In genomic region chr6:62819640-62820039, GRCh38 we compare ENCODE assay signal across 27 cellular contexts.
"Had no signal": no experiment of that assay in that cellular context is flagged by ENCODE, and none has a peak within 500 bp of the region (broad histone marks: within the 10 kb centered on the region; RNA-seq: fewer than 3 reads in every experiment).

No MANE protein-coding gene starts in this region.

- ATAC-seq: activated CD4-positive, alpha-beta T cell treated with anti-CD3 and anti-CD28 coated beads for 36 hours; activated CD8-positive, alpha-beta memory T cell treated with anti-CD3 and anti-CD28 coated beads, Interleukin-2, amount 10 ng/mL, durations not matched to agents 7 days and 5 days; activated CD8-positive, alpha-beta T cell treated with anti-CD3 and anti-CD28 coated beads, Interleukin-2, amount 10 ng/mL, durations not matched to agents 7 days and 5 days; activated naive CD4-positive, alpha-beta T cell treated with anti-CD3 and anti-CD28 coated beads, Interleukin-2, amount 50 U/mL, for 72 hours; foreskin keratinocyte; gastroesophageal sphincter had no signal

- H3K27ac ChIP-seq: ascending aorta, brain microvascular endothelial cell, coronary artery, dorsolateral prefrontal cortex, esophagus muscularis mucosa, foreskin keratinocyte, gastroesophageal sphincter, WERI-Rb-1 had no signal

- H3K27me3 ChIP-seq: ascending aorta, brain microvascular endothelial cell, dorsolateral prefrontal cortex, esophagus muscularis mucosa, foreskin keratinocyte, gastroesophageal sphincter had no signal

- H3K36me3 ChIP-seq: ascending aorta, brain microvascular endothelial cell, esophagus muscularis mucosa, gastroesophageal sphincter, WERI-Rb-1 had no signal

- H3K4me1 ChIP-seq: ascending aorta, esophagus muscularis mucosa, foreskin keratinocyte, gastroesophageal sphincter had no signal

- H3K4me3 ChIP-seq: ascending aorta, coronary artery, dorsolateral prefrontal cortex, esophagus muscularis mucosa, gastroesophageal sphincter had no signal

- DNase-seq: activated B cell treated with CpG ODN at 0.5 μM for 24 hours; activated CD4-positive, alpha-beta memory T cell treated with anti-CD3 and anti-CD28 coated beads for 36 hours; activated CD4-positive, alpha-beta T cell treated with anti-CD3 and anti-CD28 coated beads for 36 hours; activated CD4-positive, alpha-beta T cell treated with anti-CD3 and anti-CD28 coated beads, Interleukin-2, amount 10 ng/mL, durations not matched to agents 24 days and 14 days; activated CD4-positive, CD25-positive, alpha-beta regulatory T cell treated with anti-CD3 and anti-CD28 coated beads, Interleukin-2, amount 50 U/mL, for 72 hours; activated CD8-positive, alpha-beta memory T cell treated with anti-CD3 and anti-CD28 coated beads, Interleukin-2, amount 10 ng/mL, durations not matched to agents 7 days and 5 days; activated CD8-positive, alpha-beta memory T cell treated with anti-CD3 and anti-CD28 coated beads, Interleukin-2, amount 50 U/mL, for 4 hours; activated CD8-positive, alpha-beta T cell treated with anti-CD3 and anti-CD28 coated beads, Interleukin-2, amount 10 ng/mL, durations not matched to agents 7 days and 5 days; activated gamma-delta T cell; activated naive CD4-positive, alpha-beta T cell; activated naive CD4-positive, alpha-beta T cell treated with anti-CD3 and anti-CD28 coated beads, Interleukin-2, amount 10 ng/mL, durations not matched to agents 7 days and 5 days; activated naive CD8-positive, alpha-beta T cell treated with anti-CD3 and anti-CD28 coated beads, Interleukin-2, amount 10 ng/mL, durations not matched to agents 7 days and 5 days; activated T-cell treated with anti-CD3 and anti-CD28 coated beads, Interleukin-2, amount 50 U/mL, for 1 hour; activated T-cell treated with anti-CD3 and anti-CD28 coated beads, Interleukin-2, amount 50 U/mL, for 48 hours; brain microvascular endothelial cell; dorsolateral prefrontal cortex; effector memory CD4-positive, alpha-beta T cell; erythroblast; foreskin keratinocyte; head of caudate nucleus; T-helper 2 cell; WERI-Rb-1 had no signal
